In genomic region chr1:116855788-116856187, GRCh38 we compare ENCODE assay signal across 1 cellular context.
TF ChIP-seq lines count a peak whose summit lies in the region.

No MANE protein-coding gene starts in this region.

TF ChIP-seq in K562, 482 proteins besides CTCF, POLR2A, EP300 and RAD21 (continued from another document):
- TF ChIP-seq NR2C1 (IDR thresholded peaks at IDR 0.05) (no peak), NR2C1 (tag; IDR thresholded peaks at IDR 0.05) (no peak), E2F8 (IDR thresholded peaks at IDR 0.05; ENCODE audit: low read depth, partially characterized antibody) (no peak), ZNF780A (CRISPR knock-in tag; IDR thresholded peaks at IDR 0.05) (no peak), SUPT5H (IDR thresholded peaks at IDR 0.05) (no peak), POU5F1 (IDR thresholded peaks at IDR 0.05; ENCODE audit: borderline replicate concordance, low read depth, low read length, partially characterized antibody) (no peak), MEIS2 (IDR thresholded peaks at IDR 0.05; ENCODE audit: partially characterized antibody) (no peak), RAD51 (IDR thresholded peaks at IDR 0.05; ENCODE audit: borderline replicate concordance, low read depth) (no peak)
- TF ChIP-seq, protein P1, sequence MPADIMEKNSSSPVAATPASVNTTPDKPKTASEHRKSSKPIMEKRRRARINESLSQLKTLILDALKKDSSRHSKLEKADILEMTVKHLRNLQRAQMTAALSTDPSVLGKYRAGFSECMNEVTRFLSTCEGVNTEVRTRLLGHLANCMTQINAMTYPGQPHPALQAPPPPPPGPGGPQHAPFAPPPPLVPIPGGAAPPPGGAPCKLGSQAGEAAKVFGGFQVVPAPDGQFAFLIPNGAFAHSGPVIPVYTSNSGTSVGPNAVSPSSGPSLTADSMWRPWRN (IDR thresholded peaks at IDR 0.05; ENCODE audit: low read depth), result no peak
- TF ChIP-seq, protein P2, sequence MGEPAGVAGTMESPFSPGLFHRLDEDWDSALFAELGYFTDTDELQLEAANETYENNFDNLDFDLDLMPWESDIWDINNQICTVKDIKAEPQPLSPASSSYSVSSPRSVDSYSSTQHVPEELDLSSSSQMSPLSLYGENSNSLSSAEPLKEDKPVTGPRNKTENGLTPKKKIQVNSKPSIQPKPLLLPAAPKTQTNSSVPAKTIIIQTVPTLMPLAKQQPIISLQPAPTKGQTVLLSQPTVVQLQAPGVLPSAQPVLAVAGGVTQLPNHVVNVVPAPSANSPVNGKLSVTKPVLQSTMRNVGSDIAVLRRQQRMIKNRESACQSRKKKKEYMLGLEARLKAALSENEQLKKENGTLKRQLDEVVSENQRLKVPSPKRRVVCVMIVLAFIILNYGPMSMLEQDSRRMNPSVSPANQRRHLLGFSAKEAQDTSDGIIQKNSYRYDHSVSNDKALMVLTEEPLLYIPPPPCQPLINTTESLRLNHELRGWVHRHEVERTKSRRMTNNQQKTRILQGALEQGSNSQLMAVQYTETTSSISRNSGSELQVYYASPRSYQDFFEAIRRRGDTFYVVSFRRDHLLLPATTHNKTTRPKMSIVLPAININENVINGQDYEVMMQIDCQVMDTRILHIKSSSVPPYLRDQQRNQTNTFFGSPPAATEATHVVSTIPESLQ (CRISPR knock-in tag; IDR thresholded peaks at IDR 0.05), result no peak
